Comparison of ENCODE assay signal across 8 cellular contexts in genomic region chr10:86688398-86688921, GRCh38. TPM values are rescaled to one million over a fixed set of nuclear protein-coding genes. Genes with fewer than 3 reads are reported as not detected.
DNase-seq lines count a peak whose midpoint lies in the region; ATAC-seq and TF ChIP-seq lines count a peak whose summit lies in the region.

No MANE protein-coding gene starts in this region.

- no peak overlapping the region for H3K27ac ChIP-seq in VCaP
- H3K27ac ChIP-seq in caudate nucleus (ENCODE audit: low read depth, low read length): no peak overlapping the region

- H3K9me3 Mint-ChIP-seq in HFFc6: no peaks in the 10 kb centered on the region

- peaks cover 10% of the 10 kb centered on the region for H3K27me3 Mint-ChIP-seq in HFFc6 (ENCODE audit: insufficient read depth)

- DNase-seq in NCI-H2196 (lab: John Stamatoyannopoulos, UW; ENCODE audit: unreplicated experiment) (peak; percentile 14), NCI-H2196 treated with DMSO at 0.1 percent for 48 hours (lab: John Stamatoyannopoulos, UW; ENCODE audit: unreplicated experiment) (no peak), HFFc6 (peak; percentile 56), NB4 (ENCODE audit: low read depth) (peak; percentile 84), caudate nucleus (lab: John Stamatoyannopoulos, UW) (peak in 47 of 61 donors; percentile 13 to 73 (median 37)), left colon (peak in 1 of 2 donors; percentile 51)
- peak; percentile 26 for DNase-seq in stimulated activated CD4-positive, alpha-beta T cell treated with anti-CD3 and anti-CD28 coated beads, Interleukin-2, amount 100 ng/mL, for 4 hours (ENCODE audit: low read depth)

- H3K4me1 Mint-ChIP-seq in HFFc6 (ENCODE audit: low read depth): peaks cover 27% of the 10 kb centered on the region

- peak; percentile 83 for ATAC-seq in left colon

- no peaks in the 10 kb centered on the region for H3K36me3 Mint-ChIP-seq in HFFc6 (ENCODE audit: low read depth)

- peak overlapping the region; percentile 28; the same call in 1 of the 2 replicates for H3K4me3 Mint-ChIP-seq in HFFc6

- peak overlapping the region; percentile 27 for H3K27ac Mint-ChIP-seq in HFFc6

- no peak for TF ChIP-seq POLR2A in NB4 (IDR thresholded peaks at IDR 0.05; ENCODE audit: extremely low read depth, insufficient read length)

- TF ChIP-seq CTCF in HFFc6 (IDR thresholded peaks at IDR 0.05): peak; percentile 91
- TF ChIP-seq CTCF in NB4 (IDR thresholded peaks at IDR 0.05; ENCODE audit: low read depth, low read length): peak; percentile 86
- peak; percentile 88 for TF ChIP-seq CTCF in VCaP (conservative IDR thresholded peaks at IDR 0.05)

- intact Hi-C loops in left colon (cut with DNase I, micrococcal nuclease): loop anchor here in 1 of 2 donors (10.0 kb wide), 1 partner anchor 276 kb away; the partner anchor contains the start of gene ADIRF

- no peak overlapping the region for H3K4me3 ChIP-seq in NB4 (ENCODE audit: low read depth, low read length)

RNA-seq across cellular contexts. Expression of gene LDB3, which starts 20.1 kb away (rescaled TPM):
- total RNA-seq in HFFc6 (2021; fragmentation: NEBNext Ultra II Directional; extraction: Animal tissue kit (Norgen Biotek cat#: 25700)): 1 to 10 TPM in 1 of 6 experiments, under 1 TPM in 5; 0.55 to 1.3 (median 0.66) TPM
- 1 to 10 TPM in 1 of 2 donors, under 1 TPM in 1; 0.31 to 4.3 TPM for total RNA-seq in left colon

RNA-seq across cellular contexts. Expression of gene OPN4, which starts 34.1 kb away (rescaled TPM):
- not detected for total RNA-seq in HFFc6 (2021; fragmentation: NEBNext Ultra II Directional; extraction: Animal tissue kit (Norgen Biotek cat#: 25700))
- under 1 TPM; 0.15 to 0.20 TPM for total RNA-seq in left colon
